Comparison of ENCODE assay signal across 16 cellular contexts in the genomic region with DNA sequence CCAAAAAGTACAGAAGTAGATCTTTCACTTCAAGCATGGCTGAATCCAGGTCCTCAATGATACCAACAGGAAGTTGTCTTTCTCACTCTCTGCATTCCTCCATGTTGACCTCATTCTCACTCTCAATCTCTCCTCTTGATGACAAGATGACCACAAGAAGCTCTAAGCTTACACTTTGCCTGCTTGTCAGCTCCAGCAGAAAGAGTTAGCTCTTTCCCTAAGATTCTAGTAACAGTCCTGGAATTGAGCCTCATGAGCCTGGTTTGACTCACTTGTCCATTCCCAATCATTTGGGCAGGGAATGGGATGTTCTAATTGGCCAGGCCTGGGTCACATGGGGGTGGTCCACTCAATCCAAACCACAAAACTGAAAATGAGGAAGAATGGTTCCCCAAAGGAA. TPM values are rescaled to one million over a fixed set of nuclear protein-coding genes. Genes with fewer than 3 reads are reported as not detected.
DNase-seq lines count a peak whose midpoint lies in the region; FAIRE-seq and TF ChIP-seq lines count a peak whose summit lies in the region.
"Had no signal": no experiment of that assay in that cellular context is flagged by ENCODE, and none has a peak within 500 bp of the region (broad histone marks: within the 10 kb centered on the region; RNA-seq: fewer than 3 reads in every experiment).

No MANE protein-coding gene starts in this region.

- H3K27me3 ChIP-seq in astrocyte (ENCODE audit: insufficient read depth, low read length) (no peaks in the 10 kb centered on the region), kidney epithelial cell (ENCODE audit: control insufficient read depth, insufficient read depth, low read length) (no peaks in the 10 kb centered on the region), hepatocyte (no peaks in the 10 kb centered on the region)
- H3K27me3 ChIP-seq: vagina had no signal

- peak overlapping the region; percentile 26 for H3K4me2 ChIP-seq in astrocyte (ENCODE audit: low read length)
- no peak overlapping the region for H3K4me2 ChIP-seq in hepatocyte

- H3K4me3 ChIP-seq in astrocyte (ENCODE audit: insufficient read depth, low read depth, low read length) (no peak overlapping the region), kidney epithelial cell (ENCODE audit: low read depth, low read length) (no peak overlapping the region), hepatocyte (no peak overlapping the region)
- H3K4me3 ChIP-seq: lung, vagina had no signal

- no peaks in the 10 kb centered on the region for H3K9me3 Mint-ChIP-seq in astrocyte (ENCODE audit: unreplicated experiment)
- H3K9me3 Mint-ChIP-seq: brain had no signal

- peak overlapping the region; percentile 28 for H3K27ac ChIP-seq in astrocyte (ENCODE audit: low read depth, low read length)
- H3K27ac ChIP-seq in hepatocyte = no peak overlapping the region
- H3K27ac ChIP-seq: vagina had no signal

- H3K9me3 ChIP-seq in astrocyte (ENCODE audit: insufficient read depth, low read depth, low read length) (no peaks in the 10 kb centered on the region), hepatocyte (ENCODE audit: low read depth) (no peaks in the 10 kb centered on the region)
- H3K9me3 ChIP-seq: vagina had no signal

- FAIRE-seq in astrocyte (lab: Jason Lieb, UNC) = peak; percentile 80
- FAIRE-seq: endometrium had no signal

- H2AFZ ChIP-seq in astrocyte (ENCODE audit: low read depth, low read length) = no peak overlapping the region
- H2AFZ ChIP-seq in hepatocyte = no peak overlapping the region

- peaks cover 19% of the 10 kb centered on the region for H3K4me1 Mint-ChIP-seq in astrocyte (ENCODE audit: low read depth, unreplicated experiment)

- peak; percentile 83 for DNase-seq in AG08395 (ENCODE audit: low spot score)
- DNase-seq in GM13976 (ENCODE audit: low spot score) = peak; percentile 43
- peak; percentile 93 for DNase-seq in astrocyte (ENCODE audit: low read depth)
- DNase-seq in kidney epithelial cell (ENCODE audit: low read depth) = peak; percentile 78
- no peak for DNase-seq in hepatocyte (ENCODE audit: low spot score)
- no peak for DNase-seq in KG1 (lab: John Stamatoyannopoulos, UW)
- no peak for DNase-seq in C1 segment of cervical spinal cord (lab: John Stamatoyannopoulos, UW)
- DNase-seq in middle frontal gyrus (ENCODE audit: extremely low spot score, low spot score) = no peak
- DNase-seq: GDM1; hypothalamus; NCI-H446; stimulated activated CD4-positive, alpha-beta T cell treated with anti-CD3 and anti-CD28 coated beads, Interleukin-2, amount 100 ng/mL, for 24 hours had no signal

- H3K36me3 Mint-ChIP-seq in astrocyte (ENCODE audit: low read depth, unreplicated experiment) = peaks cover 2% of the 10 kb centered on the region
- H3K36me3 Mint-ChIP-seq: brain had no signal

- TF ChIP-seq CTCF in GM13976 (IDR thresholded peaks at IDR 0.05; ENCODE audit: borderline replicate concordance, control extremely low read depth, extremely low read depth, insufficient read depth, missing control alignments) (no peak), astrocyte (IDR thresholded peaks at IDR 0.05; ENCODE audit: insufficient read depth, low read depth, low read length) (no peak), kidney epithelial cell (IDR thresholded peaks at IDR 0.05; ENCODE audit: insufficient read depth, low read length, poor library complexity, severe bottlenecking) (no peak), hepatocyte (IDR thresholded peaks at IDR 0.05; ENCODE audit: poor library complexity) (no peak)

- peaks cover 18% of the 10 kb centered on the region for H3K4me1 ChIP-seq in astrocyte (ENCODE audit: insufficient read depth, low read length)
- peaks cover 9% of the 10 kb centered on the region for H3K4me1 ChIP-seq in hepatocyte (ENCODE audit: insufficient read depth)

- no peak overlapping the region for H3K4me3 Mint-ChIP-seq in astrocyte (ENCODE audit: unreplicated experiment)

- H3K27me3 Mint-ChIP-seq in astrocyte (ENCODE audit: low read depth, unreplicated experiment) = no peaks in the 10 kb centered on the region

- H4K20me1 ChIP-seq in astrocyte (ENCODE audit: insufficient read depth, low read length) (peaks cover 13% of the 10 kb centered on the region), hepatocyte (ENCODE audit: insufficient read depth, poor library complexity, severe bottlenecking) (peaks cover 10% of the 10 kb centered on the region)

- H3K9me2 ChIP-seq in hepatocyte (replicated peaks; ENCODE audit: insufficient read depth) = no peaks in the 10 kb centered on the region

- H3K79me2 ChIP-seq in astrocyte (ENCODE audit: insufficient read depth, low read length) (peaks cover 18% of the 10 kb centered on the region), hepatocyte (peaks cover 14% of the 10 kb centered on the region)

- no peaks in the 10 kb centered on the region for H3K36me3 ChIP-seq in astrocyte (ENCODE audit: insufficient read depth, low read length)
- no peaks in the 10 kb centered on the region for H3K36me3 ChIP-seq in kidney epithelial cell (ENCODE audit: control insufficient read depth, insufficient read depth, low read length)
- H3K36me3 ChIP-seq in hepatocyte (replicated peaks; ENCODE audit: insufficient read depth, low read depth) = no peaks in the 10 kb centered on the region
- H3K36me3 ChIP-seq: vagina had no signal

- in situ Hi-C loops in GM13976 (cut with MboI; ENCODE audit: low sequenced_read_pairs, unreplicated experiment) = no loop called here

- peak overlapping the region; percentile 91 for H3K27ac Mint-ChIP-seq in astrocyte (ENCODE audit: unreplicated experiment)
- H3K27ac Mint-ChIP-seq: brain had no signal

- no peak overlapping the region for H3K9ac ChIP-seq in astrocyte (ENCODE audit: low read length)

RNA-seq across cellular contexts. Expression of gene CLTA, which starts 3.3 kb away (rescaled TPM):
- total RNA-seq in astrocyte (386 and 424 TPM in 2 replicates), kidney epithelial cell (482 and 576 TPM in 2 replicates), hepatocyte (317 and 339 TPM in 2 replicates)
- 283 and 313 TPM in 2 replicates for polyA plus RNA-seq in hepatocyte

RNA-seq across cellular contexts. Expression of gene CCIN, which starts 18.2 kb away (rescaled TPM):
- 1.1 and 1.9 TPM in 2 replicates for total RNA-seq in astrocyte
- not detected in 2 replicates for total RNA-seq in kidney epithelial cell
- not detected in 2 replicates for total RNA-seq in hepatocyte
- 0.23 TPM in 1 of 2 replicates, not detected in the other for polyA plus RNA-seq in hepatocyte
- total RNA-seq: vagina had no signal

RNA-seq across cellular contexts. Expression of gene GLIPR2, which starts 50.9 kb away (rescaled TPM):
- total RNA-seq in astrocyte (150 and 157 TPM in 2 replicates), kidney epithelial cell (38.6 and 43.1 TPM in 2 replicates), hepatocyte (9.8 and 14.1 TPM in 2 replicates)
- 12.6 and 20.1 TPM in 2 replicates for polyA plus RNA-seq in hepatocyte

Comparison
In these comparisons a context has a peak if more than half of its experiments do, and no peak if none do; other contexts are left out.
1. DNase-seq: peak in AG08395 (single experiment), GM13976 (single experiment), astrocyte (single experiment) and kidney epithelial cell (single experiment); none in hepatocyte (single experiment), KG1 (single experiment), C1 segment of cervical spinal cord (0 of 14) and middle frontal gyrus (single experiment).